In the genomic region with DNA sequence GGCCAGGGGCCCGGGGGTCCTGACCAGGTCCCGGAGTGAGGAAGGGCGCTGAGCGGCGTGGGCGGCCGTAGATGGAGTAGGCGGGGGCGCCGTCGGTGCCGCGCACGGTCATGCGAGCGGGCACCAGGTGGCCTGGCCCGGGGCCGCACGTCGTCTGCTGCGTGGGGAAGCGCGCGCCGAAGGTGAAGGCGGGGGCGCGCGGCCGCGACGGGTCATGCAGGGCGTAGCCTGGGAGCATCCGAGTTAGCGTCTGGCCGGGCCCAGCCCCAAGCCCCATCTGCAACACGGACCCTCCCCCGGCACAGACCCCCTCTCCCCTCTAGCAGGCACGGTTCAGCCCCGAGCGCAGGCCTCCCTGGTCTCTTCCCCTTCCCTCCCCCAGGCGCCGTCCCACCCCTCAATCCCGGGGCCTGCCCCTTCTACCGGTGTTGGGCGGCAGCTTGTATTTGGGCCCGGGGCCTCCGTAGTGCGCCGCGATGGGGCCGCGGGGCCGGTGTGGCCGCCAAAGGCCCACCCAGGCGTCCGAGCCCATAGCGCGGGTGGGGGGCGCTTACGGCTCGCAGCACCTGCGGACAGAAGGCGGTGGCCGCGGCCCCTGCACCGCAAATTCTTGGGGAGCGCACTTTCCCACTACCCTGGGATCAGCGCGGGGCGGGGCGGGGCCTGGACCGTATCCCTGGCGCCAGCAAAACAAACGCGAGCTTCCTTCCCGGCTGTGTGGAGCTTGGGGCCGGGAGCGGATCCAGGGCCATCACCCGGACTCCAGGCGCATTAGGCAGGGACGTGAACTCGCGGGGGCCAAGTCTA, we compare ENCODE assay signal across 8 cellular contexts. TPM values are rescaled to one million over a fixed set of nuclear protein-coding genes. Genes with fewer than 3 reads are reported as not detected.
DNase-seq lines count a peak whose midpoint lies in the region; ATAC-seq, FAIRE-seq and TF ChIP-seq lines count a peak whose summit lies in the region.

No MANE protein-coding gene starts in this region.

- DNase-seq in GM12891 (ENCODE audit: insufficient read length, low spot score) (peak; percentile 52), MG63 (peak; percentile 78), memory B cell (ENCODE audit: low spot score in 2 of 2) (peak; percentile 78 to 82), cortex of kidney (lab: John Stamatoyannopoulos, UW) (no peak)
- peak; percentile 61 for DNase-seq in activated CD4-positive, alpha-beta T cell treated with anti-CD3 and anti-CD28 coated beads, Interleukin-2, amount 50 U/mL, for 1 hour
- DNase-seq in effector CD4-positive, alpha-beta T cell = peak; percentile 34
- DNase-seq in stimulated activated CD8-positive, alpha-beta memory T cell treated with anti-CD3 and anti-CD28 coated beads, Interleukin-7, amount 100 ng/mL, for 24 hours (ENCODE audit: low read depth) = peak; percentile 41
- no peak for DNase-seq in effector CD8-positive, alpha-beta T cell (lab: John Stamatoyannopoulos, UW)

- H3K27me3 Mint-ChIP-seq in memory B cell = no peaks in the 10 kb centered on the region

- peak; percentile 54 for ATAC-seq in memory B cell (ENCODE audit: low read depth)

- peak overlapping the region; percentile 89 for H3K4me3 Mint-ChIP-seq in memory B cell

- peak overlapping the region; percentile 59 for H3K4me3 ChIP-seq in MG63

- no peaks in the 10 kb centered on the region; the same call in none of the 2 replicates for H3K36me3 ChIP-seq in MG63

- no peaks in the 10 kb centered on the region for H3K9me3 Mint-ChIP-seq in memory B cell

- no peaks in the 10 kb centered on the region for H3K36me3 Mint-ChIP-seq in memory B cell

- no peaks in the 10 kb centered on the region for H3K9me3 ChIP-seq in MG63

- H3K4me1 Mint-ChIP-seq in memory B cell = peaks cover 33% of the 10 kb centered on the region

- TF ChIP-seq POLR2A in GM12891 (IDR thresholded peaks at IDR 0.05; ENCODE audit: low read depth, low read length) = peak; percentile 53

- FAIRE-seq in GM12891 (lab: Jason Lieb, UNC) = peak; percentile 98

- peak overlapping the region; percentile 98 for H3K27ac Mint-ChIP-seq in memory B cell

- H3K27me3 ChIP-seq in MG63 = no peaks in the 10 kb centered on the region

TF ChIP-seq in GM12891, 5 proteins besides CTCF, POLR2A, EP300 and RAD21:
- TF ChIP-seq POLR2AphosphoS5 (IDR thresholded peaks at IDR 0.05; ENCODE audit: low read depth, low read length) (0 out of 2 replicates have a peak, but pooled peaks have one; percentile 49), POU2F2 (IDR thresholded peaks at IDR 0.05; ENCODE audit: low read depth, low read length) (0 out of 2 replicates have a peak, but pooled peaks have one; percentile 26), SPI1 (IDR thresholded peaks at IDR 0.05; ENCODE audit: low read depth, low read length) (no peak), TAF1 (IDR thresholded peaks at IDR 0.05; ENCODE audit: low read depth, low read length) (peak; percentile 55), PAX5 (IDR thresholded peaks at IDR 0.05; ENCODE audit: insufficient read depth, low read length, severe bottlenecking) (no peak)

RNA-seq across cellular contexts. Expression of gene TYMP, which starts 1.9 kb away (rescaled TPM):
- 14.0 TPM for polyA plus RNA-seq in GM12891 (2012; ENCODE audit: low read depth, missing spikeins)
- total RNA-seq in MG63 (2014; rRNA removed; shearing (Covaris generic); ENCODE audit: low replicate concordance) = 22.1 and 22.2 TPM in 2 replicates

RNA-seq across cellular contexts. Expression of gene SCO2, which starts 6.4 kb away (rescaled TPM):
- polyA plus RNA-seq in GM12891 (2012; ENCODE audit: low read depth, missing spikeins) = 4.2 TPM
- 1.2 and 3.2 TPM in 2 replicates for total RNA-seq in MG63 (2014; rRNA removed; shearing (Covaris generic); ENCODE audit: low replicate concordance)

RNA-seq across cellular contexts. Expression of gene KLHDC7B, which starts 13.9 kb away (rescaled TPM):
- polyA plus RNA-seq in GM12891 (2012; ENCODE audit: low read depth, missing spikeins) = 2.6 TPM
- not detected in 2 replicates for total RNA-seq in MG63 (2014; rRNA removed; shearing (Covaris generic); ENCODE audit: low replicate concordance)

RNA-seq across cellular contexts. Expression of gene NCAPH2, which starts 23.7 kb away (rescaled TPM):
- 46.7 TPM for polyA plus RNA-seq in GM12891 (2012; ENCODE audit: low read depth, missing spikeins)
- total RNA-seq in MG63 (2014; rRNA removed; shearing (Covaris generic); ENCODE audit: low replicate concordance) = 68.0 and 102 TPM in 2 replicates

RNA-seq across cellular contexts. Expression of gene LMF2, which starts 24.2 kb away (rescaled TPM):
- polyA plus RNA-seq in GM12891 (2012; ENCODE audit: low read depth, missing spikeins) = 29.2 TPM
- total RNA-seq in MG63 (2014; rRNA removed; shearing (Covaris generic); ENCODE audit: low replicate concordance) = 23.0 and 30.3 TPM in 2 replicates

Comparison
In these comparisons a context has a peak if more than half of its experiments do, and no peak if none do; other contexts are left out.
1. DNase-seq: peak in GM12891 (single experiment), MG63 (single experiment), activated CD4-positive, alpha-beta T cell treated with anti-CD3 and anti-CD28 coated beads, Interleukin-2, amount 50 U/mL, for 1 hour (single experiment), effector CD4-positive, alpha-beta T cell (single experiment), memory B cell (2 of 2) and stimulated activated CD8-positive, alpha-beta memory T cell treated with anti-CD3 and anti-CD28 coated beads, Interleukin-7, amount 100 ng/mL, for 24 hours (single experiment); none in effector CD8-positive, alpha-beta T cell (single experiment) and cortex of kidney (single experiment).